In the genomic region with DNA sequence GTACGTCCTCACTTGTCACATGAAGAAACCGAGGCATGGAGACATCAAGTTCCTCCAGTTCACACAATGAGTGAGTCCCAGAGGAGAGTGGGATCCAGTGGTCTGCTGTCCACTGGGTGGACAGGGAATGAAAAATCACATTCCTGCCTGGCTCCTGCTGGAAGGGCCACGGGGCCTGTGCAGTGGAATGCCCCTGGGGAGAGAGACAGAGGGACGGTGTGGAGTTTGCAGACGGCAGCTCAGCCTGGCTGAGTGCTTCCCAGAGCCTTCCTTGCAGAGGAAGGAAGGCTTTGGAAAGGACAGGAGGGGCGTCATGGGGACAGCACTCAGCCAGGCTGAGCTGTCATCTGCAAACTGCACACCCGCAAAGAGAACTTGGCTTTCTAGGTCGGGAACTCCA, we compare ENCODE assay signal across 1 cellular context.
TF ChIP-seq lines count a peak whose summit lies in the region.

No MANE protein-coding gene starts in this region.

TF ChIP-seq in WTC11, 78 proteins besides CTCF, POLR2A, EP300 and RAD21 (continued from another document):
- TF ChIP-seq, protein P1, sequence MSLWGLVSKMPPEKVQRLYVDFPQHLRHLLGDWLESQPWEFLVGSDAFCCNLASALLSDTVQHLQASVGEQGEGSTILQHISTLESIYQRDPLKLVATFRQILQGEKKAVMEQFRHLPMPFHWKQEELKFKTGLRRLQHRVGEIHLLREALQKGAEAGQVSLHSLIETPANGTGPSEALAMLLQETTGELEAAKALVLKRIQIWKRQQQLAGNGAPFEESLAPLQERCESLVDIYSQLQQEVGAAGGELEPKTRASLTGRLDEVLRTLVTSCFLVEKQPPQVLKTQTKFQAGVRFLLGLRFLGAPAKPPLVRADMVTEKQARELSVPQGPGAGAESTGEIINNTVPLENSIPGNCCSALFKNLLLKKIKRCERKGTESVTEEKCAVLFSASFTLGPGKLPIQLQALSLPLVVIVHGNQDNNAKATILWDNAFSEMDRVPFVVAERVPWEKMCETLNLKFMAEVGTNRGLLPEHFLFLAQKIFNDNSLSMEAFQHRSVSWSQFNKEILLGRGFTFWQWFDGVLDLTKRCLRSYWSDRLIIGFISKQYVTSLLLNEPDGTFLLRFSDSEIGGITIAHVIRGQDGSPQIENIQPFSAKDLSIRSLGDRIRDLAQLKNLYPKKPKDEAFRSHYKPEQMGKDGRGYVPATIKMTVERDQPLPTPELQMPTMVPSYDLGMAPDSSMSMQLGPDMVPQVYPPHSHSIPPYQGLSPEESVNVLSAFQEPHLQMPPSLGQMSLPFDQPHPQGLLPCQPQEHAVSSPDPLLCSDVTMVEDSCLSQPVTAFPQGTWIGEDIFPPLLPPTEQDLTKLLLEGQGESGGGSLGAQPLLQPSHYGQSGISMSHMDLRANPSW (CRISPR knock-in tag; conservative IDR thresholded peaks at IDR 0.05; ENCODE audit: low read depth) = no peak
- TF ChIP-seq, protein P2, sequence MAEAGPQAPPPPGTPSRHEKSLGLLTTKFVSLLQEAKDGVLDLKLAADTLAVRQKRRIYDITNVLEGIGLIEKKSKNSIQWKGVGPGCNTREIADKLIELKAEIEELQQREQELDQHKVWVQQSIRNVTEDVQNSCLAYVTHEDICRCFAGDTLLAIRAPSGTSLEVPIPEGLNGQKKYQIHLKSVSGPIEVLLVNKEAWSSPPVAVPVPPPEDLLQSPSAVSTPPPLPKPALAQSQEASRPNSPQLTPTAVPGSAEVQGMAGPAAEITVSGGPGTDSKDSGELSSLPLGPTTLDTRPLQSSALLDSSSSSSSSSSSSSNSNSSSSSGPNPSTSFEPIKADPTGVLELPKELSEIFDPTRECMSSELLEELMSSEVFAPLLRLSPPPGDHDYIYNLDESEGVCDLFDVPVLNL (CRISPR knock-in tag; IDR thresholded peaks at IDR 0.05; ENCODE audit: borderline replicate concordance, low read depth) = no peak
- TF ChIP-seq, protein P3, sequence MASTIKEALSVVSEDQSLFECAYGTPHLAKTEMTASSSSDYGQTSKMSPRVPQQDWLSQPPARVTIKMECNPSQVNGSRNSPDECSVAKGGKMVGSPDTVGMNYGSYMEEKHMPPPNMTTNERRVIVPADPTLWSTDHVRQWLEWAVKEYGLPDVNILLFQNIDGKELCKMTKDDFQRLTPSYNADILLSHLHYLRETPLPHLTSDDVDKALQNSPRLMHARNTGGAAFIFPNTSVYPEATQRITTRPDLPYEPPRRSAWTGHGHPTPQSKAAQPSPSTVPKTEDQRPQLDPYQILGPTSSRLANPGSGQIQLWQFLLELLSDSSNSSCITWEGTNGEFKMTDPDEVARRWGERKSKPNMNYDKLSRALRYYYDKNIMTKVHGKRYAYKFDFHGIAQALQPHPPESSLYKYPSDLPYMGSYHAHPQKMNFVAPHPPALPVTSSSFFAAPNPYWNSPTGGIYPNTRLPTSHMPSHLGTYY (CRISPR knock-in tag; IDR thresholded peaks at IDR 0.05) = no peak
- TF ChIP-seq SOX15 (CRISPR knock-in tag; IDR thresholded peaks at IDR 0.05) (no peak), GTF2I (CRISPR knock-in tag; conservative IDR thresholded peaks at IDR 0.05) (no peak), ESRRA (CRISPR knock-in tag; IDR thresholded peaks at IDR 0.05; ENCODE audit: borderline replicate concordance) (no peak), ZNF232 (CRISPR knock-in tag; IDR thresholded peaks at IDR 0.05) (no peak), EMX1 (CRISPR knock-in tag; IDR thresholded peaks at IDR 0.05) (no peak)
